In the genomic region with DNA sequence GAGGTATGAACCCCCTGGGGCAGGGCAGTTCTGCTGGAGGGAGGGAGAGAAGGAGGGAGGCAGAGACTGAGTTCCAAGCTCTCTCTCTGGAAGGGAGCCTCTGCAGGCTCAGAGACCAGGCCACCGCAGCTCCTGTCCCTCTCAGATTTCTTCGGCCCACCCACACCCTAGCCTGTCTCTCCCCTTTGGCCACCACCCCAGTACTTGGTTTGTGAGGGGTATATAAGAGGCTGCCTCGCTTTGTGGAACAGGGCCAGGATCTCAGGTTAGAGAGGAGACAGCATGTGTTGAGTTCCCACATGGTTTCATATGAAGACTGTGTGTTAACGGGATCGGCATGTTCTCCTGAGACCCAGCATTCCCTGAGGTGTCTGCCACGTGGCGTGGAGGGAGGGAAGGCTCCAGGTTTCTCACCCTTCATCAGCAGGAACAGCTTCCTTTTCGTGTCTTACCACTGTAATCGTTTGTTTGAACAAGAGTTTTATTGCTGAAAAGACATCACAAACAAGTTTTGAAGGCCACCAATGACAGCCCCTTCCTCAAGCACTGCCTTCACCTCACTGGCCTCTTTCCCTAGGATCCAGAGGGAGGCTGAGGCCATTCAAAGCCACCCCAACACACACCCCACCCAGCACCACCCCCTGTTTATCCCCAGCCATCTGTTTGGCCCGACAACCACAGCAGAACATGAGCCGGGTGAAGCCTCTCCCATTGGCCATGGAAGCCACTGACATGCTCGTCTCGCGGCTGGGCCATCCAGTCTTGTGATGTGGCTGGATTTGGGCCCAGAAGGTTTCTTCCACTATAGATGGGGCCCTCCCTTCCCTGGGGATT, we compare ENCODE assay signal across 9 cellular contexts. TPM values are rescaled to one million over a fixed set of nuclear protein-coding genes. Genes with fewer than 3 reads are reported as not detected.
DNase-seq lines count a peak whose midpoint lies in the region; ATAC-seq, FAIRE-seq and TF ChIP-seq lines count a peak whose summit lies in the region.
"Had no signal": no experiment of that assay in that cellular context is flagged by ENCODE, and none has a peak within 500 bp of the region (broad histone marks: within the 10 kb centered on the region; RNA-seq: fewer than 3 reads in every experiment).

No MANE protein-coding gene starts in this region.

- H3K9me3 Mint-ChIP-seq in activated naive CD4-positive, alpha-beta T cell treated with anti-CD3 and anti-CD28 coated beads, Interleukin-2, amount 50 U/mL, for 24 hours = no peaks in the 10 kb centered on the region
- no peaks in the 10 kb centered on the region for H3K9me3 Mint-ChIP-seq in activated naive CD4-positive, alpha-beta T cell treated with anti-CD3 and anti-CD28 coated beads for 36 hours

- no peaks in the 10 kb centered on the region for H3K27me3 Mint-ChIP-seq in activated naive CD4-positive, alpha-beta T cell treated with anti-CD3 and anti-CD28 coated beads, Interleukin-2, amount 50 U/mL, for 24 hours
- H3K27me3 Mint-ChIP-seq in activated naive CD4-positive, alpha-beta T cell treated with anti-CD3 and anti-CD28 coated beads for 36 hours (ENCODE audit: low read depth) = no peaks in the 10 kb centered on the region

- no peak overlapping the region for H3K4me3 Mint-ChIP-seq in activated naive CD4-positive, alpha-beta T cell treated with anti-CD3 and anti-CD28 coated beads, Interleukin-2, amount 50 U/mL, for 24 hours
- H3K4me3 Mint-ChIP-seq in activated naive CD4-positive, alpha-beta T cell treated with anti-CD3 and anti-CD28 coated beads for 36 hours = no peak overlapping the region

- no peak for FAIRE-seq in GM12892 (lab: Jason Lieb, UNC)

- TF ChIP-seq CTCF in mammary epithelial cell (conservative IDR thresholded peaks at IDR 0.05 in 1 of 2, IDR thresholded peaks at IDR 0.05 in 1 of 2; ENCODE audit: extremely low read depth in 1 of 2, insufficient read depth in 1 of 2, low read depth in 1 of 2, low read length in 2 of 2) (no peak), mucosa of descending colon (IDR thresholded peaks at IDR 0.05) (no peak)

- H3K27ac ChIP-seq in mammary epithelial cell (ENCODE audit: insufficient read depth, low read depth, low read length) = no peak overlapping the region
- H3K27ac ChIP-seq: HL-60 had no signal

- peak; percentile 41 for ATAC-seq in mucosa of descending colon
- ATAC-seq in HG03571 (IDR thresholded peaks at IDR 0.05; ENCODE audit: unreplicated experiment) = no peak

- H3K4me1 Mint-ChIP-seq in activated naive CD4-positive, alpha-beta T cell treated with anti-CD3 and anti-CD28 coated beads, Interleukin-2, amount 50 U/mL, for 24 hours = peaks cover 27% of the 10 kb centered on the region
- H3K4me1 Mint-ChIP-seq in activated naive CD4-positive, alpha-beta T cell treated with anti-CD3 and anti-CD28 coated beads for 36 hours (ENCODE audit: low read depth) = peaks cover 45% of the 10 kb centered on the region

- H3K9me3 ChIP-seq in mammary epithelial cell (replicated peaks; ENCODE audit: insufficient read depth, low read length) = no peaks in the 10 kb centered on the region
- H3K9me3 ChIP-seq in mucosa of descending colon = no peaks in the 10 kb centered on the region

- BruUV-seq in mammary epithelial cell (replicated peaks; lab: Mats Ljungman, UMichigan) = no TSS peak

- H3K4me1 ChIP-seq in mammary epithelial cell (ENCODE audit: insufficient read depth, low read length) = peaks cover 44% of the 10 kb centered on the region
- peaks cover 16% of the 10 kb centered on the region for H3K4me1 ChIP-seq in mucosa of descending colon (ENCODE audit: low read depth)

- peaks cover 2% of the 10 kb centered on the region for H3K36me3 ChIP-seq in mammary epithelial cell (ENCODE audit: insufficient read depth, low read length)
- H3K36me3 ChIP-seq in mucosa of descending colon (ENCODE audit: low read depth) = no peaks in the 10 kb centered on the region

- H3K27me3 ChIP-seq in mammary epithelial cell (ENCODE audit: insufficient read depth, low read length) = no peaks in the 10 kb centered on the region

- WGBS in mammary epithelial cell (ENCODE audit: low coverage, missing lambda C conversion rate) = 83% methylated on average over 10 of the region's 14 CpGs

- TF ChIP-seq POLR2A in GM12892 (IDR thresholded peaks at IDR 0.05; ENCODE audit: low read depth, low read length) = no peak

- intact Hi-C loops in activated naive CD4-positive, alpha-beta T cell treated with anti-CD3 and anti-CD28 coated beads for 36 hours (cut with micrococcal nuclease) = no loop called here
- intact Hi-C loops in mammary epithelial cell (cut with micrococcal nuclease) = loop anchor here (10.0 kb wide), 2 partner anchors 404 to 494 kb away; a partner anchor contains a TSS
- intact Hi-C loops in mucosa of descending colon (cut with DNase I, micrococcal nuclease) = no loop called here

- H3K4me3 ChIP-seq in mammary epithelial cell (replicated peaks in 1 of 3; ENCODE audit: insufficient read depth in 1 of 3, low read depth in 2 of 3, low read length in 3 of 3) = no peak overlapping the region
- H3K4me3 ChIP-seq in mucosa of descending colon = no peak overlapping the region

- no peak overlapping the region for H3K4me2 ChIP-seq in mammary epithelial cell (ENCODE audit: insufficient read depth, low read depth, low read length)

- in situ Hi-C loops in mammary epithelial cell (cut with MboI; ENCODE audit: low sequenced_read_pairs in 2 of 2) = loop anchor here in 1 of 2 donors (25.0 kb wide), 1 partner anchor 198 kb away; a partner anchor contains a TSS

- no peaks in the 10 kb centered on the region for H3K36me3 Mint-ChIP-seq in activated naive CD4-positive, alpha-beta T cell treated with anti-CD3 and anti-CD28 coated beads, Interleukin-2, amount 50 U/mL, for 24 hours
- H3K36me3 Mint-ChIP-seq in activated naive CD4-positive, alpha-beta T cell treated with anti-CD3 and anti-CD28 coated beads for 36 hours (ENCODE audit: low read depth) = peaks cover 7% of the 10 kb centered on the region

- CTCF ChIA-PET in activated naive CD4-positive, alpha-beta T cell treated with anti-CD3 and anti-CD28 coated beads for 36 hours (lab: Charles Lee) = interaction anchor here (0.6 to 1.0 kb wide), 2 partner anchors 10 to 277 kb away, joined by 3 to 5 read pairs; a partner anchor contains a TSS
- CTCF ChIA-PET in mammary epithelial cell (lab: Charles Lee; ENCODE audit: low non-redundant PET) = no interaction called here

- dilution Hi-C loops in mammary epithelial cell (cut with HindIII; ENCODE audit: low sequenced_read_pairs) = loop anchor here (5.0 kb wide), 1 partner anchor 148 kb away; no protein-coding TSS in a partner anchor

- peak overlapping the region; percentile 29 for H2AFZ ChIP-seq in mammary epithelial cell (ENCODE audit: low read depth, low read length)

- DNase-seq in activated naive CD4-positive, alpha-beta T cell treated with anti-CD3 and anti-CD28 coated beads for 36 hours = no peak
- no peak for DNase-seq in mammary epithelial cell
- peak; percentile 69 to 72 (median 69) for DNase-seq in mucosa of descending colon
- peak; percentile 65 for DNase-seq in ureter (ENCODE audit: low spot score)
- DNase-seq in HuH-7 (ENCODE audit: low spot score) = no peak
- DNase-seq in GM12892 (ENCODE audit: insufficient read length) = no peak

- H3K9ac ChIP-seq in mammary epithelial cell (ENCODE audit: insufficient read depth, low read length) = no peak overlapping the region

- H3K27ac Mint-ChIP-seq in activated naive CD4-positive, alpha-beta T cell treated with anti-CD3 and anti-CD28 coated beads, Interleukin-2, amount 50 U/mL, for 24 hours = peak overlapping the region; percentile 31
- no peak overlapping the region for H3K27ac Mint-ChIP-seq in activated naive CD4-positive, alpha-beta T cell treated with anti-CD3 and anti-CD28 coated beads for 36 hours

- no peaks in the 10 kb centered on the region for H4K20me1 ChIP-seq in mammary epithelial cell (ENCODE audit: insufficient read depth, low read length)

- H3K79me2 ChIP-seq in mammary epithelial cell (ENCODE audit: insufficient read depth, low read length) = peaks cover 6% of the 10 kb centered on the region

RNA-seq across cellular contexts. Expression of a gene that starts 9.8 kb away (rescaled TPM):
- 10 to 100 TPM; 98.0 to 98.2 TPM for total RNA-seq in activated naive CD4-positive, alpha-beta T cell treated with anti-CD3 and anti-CD28 coated beads for 36 hours
- total RNA-seq in mammary epithelial cell = 10 to 100 TPM; 61.7 to 78.7 TPM
- 40.8 TPM for polyA plus RNA-seq in mammary epithelial cell
- 105 TPM for polyA minus RNA-seq in mammary epithelial cell
- 10 to 100 TPM; 40.2 to 45.5 (median 42.9) TPM for total RNA-seq in mucosa of descending colon
- 206 TPM for total RNA-seq in ureter
- 117 TPM for polyA plus RNA-seq in GM12892 (2012; ENCODE audit: missing spikeins)

Comparison
In these comparisons a context has a peak if more than half of its experiments do, and no peak if none do; other contexts are left out.
1. DNase-seq: peak in mucosa of descending colon (3 of 3) and ureter (single experiment); none in activated naive CD4-positive, alpha-beta T cell treated with anti-CD3 and anti-CD28 coated beads for 36 hours (single experiment), mammary epithelial cell (single experiment), HuH-7 (single experiment) and GM12892 (single experiment).